In genomic region chr15:52379395-52380111, GRCh38 we compare ENCODE assay signal across 1 cellular context.
TF ChIP-seq lines count a peak whose summit lies in the region.

No MANE protein-coding gene starts in this region.

TF ChIP-seq in HepG2, 621 proteins besides CTCF, POLR2A, EP300 and RAD21 (continued from another document):
- TF ChIP-seq, protein P1, sequence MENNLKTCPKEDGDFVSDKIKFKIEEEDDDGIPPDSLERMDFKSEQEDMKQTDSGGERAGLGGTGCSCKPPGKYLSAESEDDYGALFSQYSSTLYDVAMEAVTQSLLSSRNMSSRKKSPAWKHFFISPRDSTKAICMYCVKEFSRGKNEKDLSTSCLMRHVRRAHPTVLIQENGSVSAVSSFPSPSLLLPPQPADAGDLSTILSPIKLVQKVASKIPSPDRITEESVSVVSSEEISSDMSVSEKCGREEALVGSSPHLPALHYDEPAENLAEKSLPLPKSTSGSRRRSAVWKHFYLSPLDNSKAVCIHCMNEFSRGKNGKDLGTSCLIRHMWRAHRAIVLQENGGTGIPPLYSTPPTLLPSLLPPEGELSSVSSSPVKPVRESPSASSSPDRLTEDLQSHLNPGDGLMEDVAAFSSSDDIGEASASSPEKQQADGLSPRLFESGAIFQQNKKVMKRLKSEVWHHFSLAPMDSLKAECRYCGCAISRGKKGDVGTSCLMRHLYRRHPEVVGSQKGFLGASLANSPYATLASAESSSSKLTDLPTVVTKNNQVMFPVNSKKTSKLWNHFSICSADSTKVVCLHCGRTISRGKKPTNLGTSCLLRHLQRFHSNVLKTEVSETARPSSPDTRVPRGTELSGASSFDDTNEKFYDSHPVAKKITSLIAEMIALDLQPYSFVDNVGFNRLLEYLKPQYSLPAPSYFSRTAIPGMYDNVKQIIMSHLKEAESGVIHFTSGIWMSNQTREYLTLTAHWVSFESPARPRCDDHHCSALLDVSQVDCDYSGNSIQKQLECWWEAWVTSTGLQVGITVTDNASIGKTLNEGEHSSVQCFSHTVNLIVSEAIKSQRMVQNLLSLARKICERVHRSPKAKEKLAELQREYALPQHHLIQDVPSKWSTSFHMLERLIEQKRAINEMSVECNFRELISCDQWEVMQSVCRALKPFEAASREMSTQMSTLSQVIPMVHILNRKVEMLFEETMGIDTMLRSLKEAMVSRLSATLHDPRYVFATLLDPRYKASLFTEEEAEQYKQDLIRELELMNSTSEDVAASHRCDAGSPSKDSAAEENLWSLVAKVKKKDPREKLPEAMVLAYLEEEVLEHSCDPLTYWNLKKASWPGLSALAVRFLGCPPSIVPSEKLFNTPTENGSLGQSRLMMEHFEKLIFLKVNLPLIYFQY (CRISPR knock-in tag; IDR thresholded peaks at IDR 0.05; ENCODE audit: borderline replicate concordance) = no peak
- TF ChIP-seq, protein P2, sequence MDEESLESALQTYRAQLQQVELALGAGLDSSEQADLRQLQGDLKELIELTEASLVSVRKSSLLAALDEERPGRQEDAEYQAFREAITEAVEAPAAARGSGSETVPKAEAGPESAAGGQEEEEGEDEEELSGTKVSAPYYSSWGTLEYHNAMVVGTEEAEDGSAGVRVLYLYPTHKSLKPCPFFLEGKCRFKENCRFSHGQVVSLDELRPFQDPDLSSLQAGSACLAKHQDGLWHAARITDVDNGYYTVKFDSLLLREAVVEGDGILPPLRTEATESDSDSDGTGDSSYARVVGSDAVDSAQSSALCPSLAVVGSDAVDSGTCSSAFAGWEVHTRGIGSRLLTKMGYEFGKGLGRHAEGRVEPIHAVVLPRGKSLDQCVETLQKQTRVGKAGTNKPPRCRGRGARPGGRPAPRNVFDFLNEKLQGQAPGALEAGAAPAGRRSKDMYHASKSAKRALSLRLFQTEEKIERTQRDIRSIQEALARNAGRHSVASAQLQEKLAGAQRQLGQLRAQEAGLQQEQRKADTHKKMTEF (CRISPR knock-in tag; IDR thresholded peaks at IDR 0.05) = no peak
- TF ChIP-seq DNMT3B (CRISPR knock-in tag; conservative IDR thresholded peaks at IDR 0.05) (no peak), CCDC6 (CRISPR knock-in tag; IDR thresholded peaks at IDR 0.05) (no peak)
